1 cellular context compared by ENCODE assay signal in the genomic region with DNA sequence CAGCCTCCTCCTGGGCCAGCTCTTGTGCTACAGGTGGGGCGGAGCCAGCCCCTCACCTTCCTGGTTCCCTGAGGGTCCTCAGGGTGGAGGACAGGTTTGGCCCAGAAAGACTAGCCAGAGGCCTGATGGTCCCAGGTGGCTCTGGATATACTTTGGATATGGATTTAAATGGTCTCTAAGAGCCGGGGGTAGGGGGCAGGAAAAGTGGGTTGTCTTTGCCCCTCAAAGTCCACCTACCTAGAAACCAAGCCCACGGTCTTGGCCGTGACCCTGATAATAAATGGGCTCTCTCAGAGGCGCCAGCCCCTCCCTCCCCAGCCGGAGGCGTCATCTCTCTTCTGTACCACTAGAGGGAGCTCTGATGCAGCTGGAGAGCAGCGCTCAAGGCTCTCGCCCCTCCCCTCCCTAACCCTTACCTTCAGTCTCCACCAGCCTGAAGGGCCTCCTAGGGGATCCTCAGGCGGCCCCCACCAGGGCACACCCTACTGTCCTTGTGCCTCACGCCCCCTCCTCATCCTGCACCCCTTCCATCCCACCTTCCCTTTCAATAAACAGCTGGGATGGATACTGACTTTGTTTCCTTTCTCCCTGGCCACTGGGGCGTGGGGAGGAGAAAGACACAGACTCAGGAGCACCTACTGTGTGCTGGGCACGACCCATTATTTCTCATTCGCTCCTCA.
TF ChIP-seq lines count a peak whose summit lies in the region.

No MANE protein-coding gene starts in this region.

TF ChIP-seq in GM12878, 131 proteins besides CTCF, POLR2A, EP300 and RAD21 (continues in another document):
- TF ChIP-seq, protein P1, sequence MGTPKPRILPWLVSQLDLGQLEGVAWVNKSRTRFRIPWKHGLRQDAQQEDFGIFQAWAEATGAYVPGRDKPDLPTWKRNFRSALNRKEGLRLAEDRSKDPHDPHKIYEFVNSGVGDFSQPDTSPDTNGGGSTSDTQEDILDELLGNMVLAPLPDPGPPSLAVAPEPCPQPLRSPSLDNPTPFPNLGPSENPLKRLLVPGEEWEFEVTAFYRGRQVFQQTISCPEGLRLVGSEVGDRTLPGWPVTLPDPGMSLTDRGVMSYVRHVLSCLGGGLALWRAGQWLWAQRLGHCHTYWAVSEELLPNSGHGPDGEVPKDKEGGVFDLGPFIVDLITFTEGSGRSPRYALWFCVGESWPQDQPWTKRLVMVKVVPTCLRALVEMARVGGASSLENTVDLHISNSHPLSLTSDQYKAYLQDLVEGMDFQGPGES (IDR thresholded peaks at IDR 0.05) = no peak
- TF ChIP-seq JUNB (IDR thresholded peaks at IDR 0.05) (no peak), CEBPZ (IDR thresholded peaks at IDR 0.05; ENCODE audit: low read depth, low read length) (no peak), JUND (IDR thresholded peaks at IDR 0.05; ENCODE audit: low read depth, low read length) (0 out of 2 replicates have a peak, but pooled peaks have one; percentile 15), NFXL1 (IDR thresholded peaks at IDR 0.05; ENCODE audit: borderline replicate concordance) (no peak), CHD2 (IDR thresholded peaks at IDR 0.05; ENCODE audit: borderline replicate concordance, low read depth, low read length) (no peak), ATF7 (IDR thresholded peaks at IDR 0.05; ENCODE audit: low read depth) (peak; percentile 26; the same call in 1 of the 2 replicates), POU2F2 (IDR thresholded peaks at IDR 0.05; ENCODE audit: borderline replicate concordance, low read depth, low read length) (peak; percentile 50; the same call in 1 of the 3 replicates), RAD51 (IDR thresholded peaks at IDR 0.05) (no peak), BACH1 (IDR thresholded peaks at IDR 0.05; ENCODE audit: borderline replicate concordance) (no peak), NRF1 (conservative IDR thresholded peaks at IDR 0.05; ENCODE audit: low read depth, low read length) (no peak), DPF2 (IDR thresholded peaks at IDR 0.05) (0 out of 2 replicates have a peak, but pooled peaks have one; percentile 40), ZSCAN29 (IDR thresholded peaks at IDR 0.05) (no peak), ZZZ3 (IDR thresholded peaks at IDR 0.05; ENCODE audit: control insufficient read depth, insufficient read length, low read depth) (no peak), SRF (IDR thresholded peaks at IDR 0.05; ENCODE audit: low read depth in 2 of 2, low read length in 2 of 2) (0 out of 4 replicates have a peak, but pooled peaks of 1 of the 2 experiments have one; percentile 24), RB1 (IDR thresholded peaks at IDR 0.05; ENCODE audit: borderline replicate concordance) (peak; percentile 44; the same call in 1 of the 2 replicates), ZNF384 (IDR thresholded peaks at IDR 0.05; ENCODE audit: borderline replicate concordance, low read depth, low read length) (no peak), ZNF207 (IDR thresholded peaks at IDR 0.05; ENCODE audit: borderline replicate concordance) (0 out of 2 replicates have a peak, but pooled peaks have one; percentile 35), GATAD2B (conservative IDR thresholded peaks at IDR 0.05; ENCODE audit: low read depth) (no peak), YY1 (IDR thresholded peaks at IDR 0.05; ENCODE audit: low read depth, low read length) (peak; percentile 66), SMC3 (IDR thresholded peaks at IDR 0.05; ENCODE audit: borderline replicate concordance, low read length) (peak; percentile 91), ASH2L (IDR thresholded peaks at IDR 0.05; ENCODE audit: borderline replicate concordance, low read depth) (no peak), SPI1 (IDR thresholded peaks at IDR 0.05; ENCODE audit: borderline replicate concordance, insufficient read depth, low read depth, low read length) (no peak), ZBTB33 (IDR thresholded peaks at IDR 0.05) (no peak), IKZF1 (conservative IDR thresholded peaks at IDR 0.05) (0 out of 2 replicates have a peak, but pooled peaks have one; percentile 8), PML (IDR thresholded peaks at IDR 0.05; ENCODE audit: low read length) (no peak), RBBP5 (conservative IDR thresholded peaks at IDR 0.05) (no peak), CUX1 (IDR thresholded peaks at IDR 0.05; ENCODE audit: insufficient replicate concordance, low read depth, low read length) (no peak), PAX5 (IDR thresholded peaks at IDR 0.05; ENCODE audit: borderline replicate concordance, low read depth, low read length) (peak; percentile 7; the same call in 1 of the 2 replicates)
- TF ChIP-seq, protein P2, sequence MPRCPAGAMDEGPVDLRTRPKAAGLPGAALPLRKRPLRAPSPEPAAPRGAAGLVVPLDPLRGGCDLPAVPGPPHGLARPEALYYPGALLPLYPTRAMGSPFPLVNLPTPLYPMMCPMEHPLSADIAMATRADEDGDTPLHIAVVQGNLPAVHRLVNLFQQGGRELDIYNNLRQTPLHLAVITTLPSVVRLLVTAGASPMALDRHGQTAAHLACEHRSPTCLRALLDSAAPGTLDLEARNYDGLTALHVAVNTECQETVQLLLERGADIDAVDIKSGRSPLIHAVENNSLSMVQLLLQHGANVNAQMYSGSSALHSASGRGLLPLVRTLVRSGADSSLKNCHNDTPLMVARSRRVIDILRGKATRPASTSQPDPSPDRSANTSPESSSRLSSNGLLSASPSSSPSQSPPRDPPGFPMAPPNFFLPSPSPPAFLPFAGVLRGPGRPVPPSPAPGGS (IDR thresholded peaks at IDR 0.05; ENCODE audit: borderline replicate concordance, insufficient read depth, low read depth, low read length, poor library complexity, severe bottlenecking) = no peak
- TF ChIP-seq, protein P3, sequence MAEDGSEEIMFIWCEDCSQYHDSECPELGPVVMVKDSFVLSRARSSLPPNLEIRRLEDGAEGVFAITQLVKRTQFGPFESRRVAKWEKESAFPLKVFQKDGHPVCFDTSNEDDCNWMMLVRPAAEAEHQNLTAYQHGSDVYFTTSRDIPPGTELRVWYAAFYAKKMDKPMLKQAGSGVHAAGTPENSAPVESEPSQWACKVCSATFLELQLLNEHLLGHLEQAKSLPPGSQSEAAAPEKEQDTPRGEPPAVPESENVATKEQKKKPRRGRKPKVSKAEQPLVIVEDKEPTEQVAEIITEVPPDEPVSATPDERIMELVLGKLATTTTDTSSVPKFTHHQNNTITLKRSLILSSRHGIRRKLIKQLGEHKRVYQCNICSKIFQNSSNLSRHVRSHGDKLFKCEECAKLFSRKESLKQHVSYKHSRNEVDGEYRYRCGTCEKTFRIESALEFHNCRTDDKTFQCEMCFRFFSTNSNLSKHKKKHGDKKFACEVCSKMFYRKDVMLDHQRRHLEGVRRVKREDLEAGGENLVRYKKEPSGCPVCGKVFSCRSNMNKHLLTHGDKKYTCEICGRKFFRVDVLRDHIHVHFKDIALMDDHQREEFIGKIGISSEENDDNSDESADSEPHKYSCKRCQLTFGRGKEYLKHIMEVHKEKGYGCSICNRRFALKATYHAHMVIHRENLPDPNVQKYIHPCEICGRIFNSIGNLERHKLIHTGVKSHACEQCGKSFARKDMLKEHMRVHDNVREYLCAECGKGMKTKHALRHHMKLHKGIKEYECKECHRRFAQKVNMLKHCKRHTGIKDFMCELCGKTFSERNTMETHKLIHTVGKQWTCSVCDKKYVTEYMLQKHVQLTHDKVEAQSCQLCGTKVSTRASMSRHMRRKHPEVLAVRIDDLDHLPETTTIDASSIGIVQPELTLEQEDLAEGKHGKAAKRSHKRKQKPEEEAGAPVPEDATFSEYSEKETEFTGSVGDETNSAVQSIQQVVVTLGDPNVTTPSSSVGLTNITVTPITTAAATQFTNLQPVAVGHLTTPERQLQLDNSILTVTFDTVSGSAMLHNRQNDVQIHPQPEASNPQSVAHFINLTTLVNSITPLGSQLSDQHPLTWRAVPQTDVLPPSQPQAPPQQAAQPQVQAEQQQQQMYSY (CRISPR knock-in tag; IDR thresholded peaks at IDR 0.05) = no peak
- TF ChIP-seq, protein P4, sequence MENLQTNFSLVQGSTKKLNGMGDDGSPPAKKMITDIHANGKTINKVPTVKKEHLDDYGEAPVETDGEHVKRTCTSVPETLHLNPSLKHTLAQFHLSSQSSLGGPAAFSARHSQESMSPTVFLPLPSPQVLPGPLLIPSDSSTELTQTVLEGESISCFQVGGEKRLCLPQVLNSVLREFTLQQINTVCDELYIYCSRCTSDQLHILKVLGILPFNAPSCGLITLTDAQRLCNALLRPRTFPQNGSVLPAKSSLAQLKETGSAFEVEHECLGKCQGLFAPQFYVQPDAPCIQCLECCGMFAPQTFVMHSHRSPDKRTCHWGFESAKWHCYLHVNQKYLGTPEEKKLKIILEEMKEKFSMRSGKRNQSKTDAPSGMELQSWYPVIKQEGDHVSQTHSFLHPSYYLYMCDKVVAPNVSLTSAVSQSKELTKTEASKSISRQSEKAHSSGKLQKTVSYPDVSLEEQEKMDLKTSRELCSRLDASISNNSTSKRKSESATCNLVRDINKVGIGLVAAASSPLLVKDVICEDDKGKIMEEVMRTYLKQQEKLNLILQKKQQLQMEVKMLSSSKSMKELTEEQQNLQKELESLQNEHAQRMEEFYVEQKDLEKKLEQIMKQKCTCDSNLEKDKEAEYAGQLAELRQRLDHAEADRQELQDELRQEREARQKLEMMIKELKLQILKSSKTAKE (IDR thresholded peaks at IDR 0.05; ENCODE audit: low read depth, poor library complexity, severe bottlenecking) = no peak
- TF ChIP-seq, protein P5, sequence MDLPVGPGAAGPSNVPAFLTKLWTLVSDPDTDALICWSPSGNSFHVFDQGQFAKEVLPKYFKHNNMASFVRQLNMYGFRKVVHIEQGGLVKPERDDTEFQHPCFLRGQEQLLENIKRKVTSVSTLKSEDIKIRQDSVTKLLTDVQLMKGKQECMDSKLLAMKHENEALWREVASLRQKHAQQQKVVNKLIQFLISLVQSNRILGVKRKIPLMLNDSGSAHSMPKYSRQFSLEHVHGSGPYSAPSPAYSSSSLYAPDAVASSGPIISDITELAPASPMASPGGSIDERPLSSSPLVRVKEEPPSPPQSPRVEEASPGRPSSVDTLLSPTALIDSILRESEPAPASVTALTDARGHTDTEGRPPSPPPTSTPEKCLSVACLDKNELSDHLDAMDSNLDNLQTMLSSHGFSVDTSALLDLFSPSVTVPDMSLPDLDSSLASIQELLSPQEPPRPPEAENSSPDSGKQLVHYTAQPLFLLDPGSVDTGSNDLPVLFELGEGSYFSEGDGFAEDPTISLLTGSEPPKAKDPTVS (IDR thresholded peaks at IDR 0.05; ENCODE audit: low read depth, low read length) = no peak
